2 cellular contexts compared by ENCODE assay signal in the genomic region with DNA sequence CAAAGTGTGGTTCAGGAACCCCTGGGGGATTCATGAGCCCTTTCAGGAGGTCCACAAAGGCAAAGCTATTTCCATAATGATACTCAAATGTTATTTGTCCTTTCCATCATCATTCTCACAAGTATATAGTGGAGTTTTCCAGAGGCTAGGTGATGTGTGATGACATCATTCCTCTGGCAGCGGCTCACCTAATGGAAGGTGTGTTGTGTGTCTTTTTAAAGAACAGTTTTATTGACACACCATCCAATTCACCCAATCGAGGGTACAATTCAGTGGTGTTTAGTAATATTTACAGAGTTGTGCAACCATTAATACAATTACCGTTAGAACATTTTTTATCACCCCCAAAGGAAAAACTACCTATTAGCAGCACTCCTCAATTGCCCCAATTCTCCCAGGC.
TF ChIP-seq lines count a peak whose summit lies in the region.

No MANE protein-coding gene starts in this region.

TF ChIP-seq in HepG2, 621 proteins besides CTCF, POLR2A, EP300 and RAD21:
- TF ChIP-seq CREB1 (IDR thresholded peaks at IDR 0.05) (peak; percentile 10; the same call in 1 of the 2 replicates), CREB1 (CRISPR knock-in tag; IDR thresholded peaks at IDR 0.05) (no peak), ATF7 (IDR thresholded peaks at IDR 0.05) (peak; percentile 72), ATF7 (CRISPR knock-in tag; IDR thresholded peaks at IDR 0.05) (no peak), HOXA3 (CRISPR knock-in tag; IDR thresholded peaks at IDR 0.05) (no peak)

TF ChIP-seq in GM12891, 5 proteins besides CTCF, POLR2A, EP300 and RAD21:
- TF ChIP-seq TAF1 (IDR thresholded peaks at IDR 0.05; ENCODE audit: low read depth, low read length) (no peak), POLR2AphosphoS5 (IDR thresholded peaks at IDR 0.05; ENCODE audit: low read depth, low read length) (no peak), POU2F2 (IDR thresholded peaks at IDR 0.05; ENCODE audit: low read depth, low read length) (no peak), SPI1 (IDR thresholded peaks at IDR 0.05; ENCODE audit: low read depth, low read length) (no peak), PAX5 (IDR thresholded peaks at IDR 0.05; ENCODE audit: insufficient read depth, low read length, severe bottlenecking) (no peak)
